In the genomic region with DNA sequence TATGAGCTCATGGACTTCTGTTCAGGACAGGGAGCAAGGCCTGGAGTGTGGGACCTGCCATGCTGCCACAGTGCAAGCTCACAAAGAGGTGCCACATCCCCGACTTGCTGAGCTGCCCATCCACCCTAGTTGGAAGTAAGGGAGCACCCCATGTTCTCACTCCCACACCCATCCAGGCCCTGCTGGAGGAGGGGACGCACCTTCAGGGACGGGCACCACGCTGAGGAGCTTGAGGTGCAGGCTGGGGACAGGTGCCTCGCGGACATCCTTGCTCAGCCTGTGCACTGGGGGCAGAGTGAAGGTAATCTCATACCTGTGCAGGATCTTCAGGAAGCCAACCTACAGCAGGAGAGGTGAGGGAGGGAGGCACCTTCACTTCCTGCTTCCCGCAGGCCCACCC, we compare ENCODE assay signal across 19 cellular contexts. TPM values are rescaled to one million over a fixed set of nuclear protein-coding genes. Genes with fewer than 3 reads are reported as not detected.
DNase-seq lines count a peak whose midpoint lies in the region; ATAC-seq and TF ChIP-seq lines count a peak whose summit lies in the region.
"Had no signal": no experiment of that assay in that cellular context is flagged by ENCODE, and none has a peak within 500 bp of the region (broad histone marks: within the 10 kb centered on the region; RNA-seq: fewer than 3 reads in every experiment).

No MANE protein-coding gene starts in this region.

- no peaks in the 10 kb centered on the region for H3K27me3 ChIP-seq in BLaER1 treated with 17β-estradiol and CSF1 and Interleukin-3, amounts not matched to agents 10 nM and 100 nM
- H3K27me3 ChIP-seq in endodermal cell (ENCODE audit: control insufficient read depth, insufficient read depth, low read length, poor library complexity, severe bottlenecking) (peaks cover 27% of the 10 kb centered on the region), osteoblast (ENCODE audit: insufficient read depth, low read length) (no peaks in the 10 kb centered on the region)

- ATAC-seq in HG03097 (IDR thresholded peaks at IDR 0.05; ENCODE audit: low FRiP score, unreplicated experiment) (no peak), GM21360 (IDR thresholded peaks at IDR 0.05; ENCODE audit: unreplicated experiment) (no peak)
- ATAC-seq: CD8-positive, alpha-beta T cell; GM12878; GM23338; HCT116 had no signal

- H3K9me3 ChIP-seq in BLaER1 treated with 17β-estradiol and CSF1 and Interleukin-3, amounts not matched to agents 10 nM and 100 nM (replicated peaks in 1 of 11), result no peaks in the 10 kb centered on the region
- H3K9me3 ChIP-seq in endodermal cell (ENCODE audit: control insufficient read depth, low read length) (no peaks in the 10 kb centered on the region), osteoblast (ENCODE audit: low read depth, low read length) (no peaks in the 10 kb centered on the region)

- H3K4me3 Mint-ChIP-seq in CD14-positive monocyte (no peak overlapping the region), endodermal cell (no peak overlapping the region)
- H3K4me3 Mint-ChIP-seq: CD8-positive, alpha-beta T cell; GM23338; HFFc6; IgD-negative memory B cell had no signal

- H3K27ac Mint-ChIP-seq in CD14-positive monocyte (peak overlapping the region in 4 of 7 donors; percentile 8 to 72 (median 53)), endodermal cell (no peak overlapping the region)
- H3K27ac Mint-ChIP-seq: CD8-positive, alpha-beta T cell; GM23338; HFFc6; IgD-negative memory B cell had no signal

- H3K27ac ChIP-seq in BLaER1 treated with 17β-estradiol and CSF1 and Interleukin-3, amounts not matched to agents 10 nM and 100 nM, result peak overlapping the region in 6 of 11 experiments; percentile 25 to 75 (median 48); a peak in 7 of 22 replicates
- no peak overlapping the region for H3K27ac ChIP-seq in endodermal cell (ENCODE audit: low read depth, low read length)
- H3K27ac ChIP-seq in osteoblast (ENCODE audit: low read depth, low read length), result no peak overlapping the region

- peak overlapping the region in 1 of 11 experiments; percentile 12; a peak in 2 of 22 replicates for H3K9ac ChIP-seq in BLaER1 treated with 17β-estradiol and CSF1 and Interleukin-3, amounts not matched to agents 10 nM and 100 nM
- no peak overlapping the region for H3K9ac ChIP-seq in endodermal cell (ENCODE audit: extremely low read depth, low read length, poor library complexity, severe bottlenecking)

- H3K4me3 ChIP-seq in BLaER1 treated with 17β-estradiol and CSF1 and Interleukin-3, amounts not matched to agents 10 nM and 100 nM, result no peak overlapping the region
- H3K4me3 ChIP-seq in endodermal cell (ENCODE audit: low read length) (no peak overlapping the region), osteoblast (ENCODE audit: insufficient read depth, low read length) (no peak overlapping the region)
- H3K4me3 ChIP-seq: GM12878, GM23338 had no signal

- H3K36me3 ChIP-seq in BLaER1 treated with 17β-estradiol and CSF1 and Interleukin-3, amounts not matched to agents 10 nM and 100 nM, result peaks cover 76 to 99% (median 82%) of the 10 kb centered on the region in 11 experiments
- H3K36me3 ChIP-seq in endodermal cell (ENCODE audit: control insufficient read depth, insufficient read depth, low read length), result peaks cover 8% of the 10 kb centered on the region
- peaks cover 8% of the 10 kb centered on the region for H3K36me3 ChIP-seq in osteoblast (ENCODE audit: insufficient read depth, low read length)

- intact Hi-C loops in CD14-positive monocyte (cut with micrococcal nuclease), result no loop called here

- H3K4me2 ChIP-seq in BLaER1 treated with 17β-estradiol and CSF1 and Interleukin-3, amounts not matched to agents 10 nM and 100 nM, result no peak overlapping the region
- no peak overlapping the region for H3K4me2 ChIP-seq in osteoblast (ENCODE audit: insufficient read depth, low read length)
- H3K4me2 ChIP-seq: GM23338 had no signal

- no peak for TF ChIP-seq CTCF in CD14-positive monocyte (IDR thresholded peaks at IDR 0.05)
- no peak for TF ChIP-seq CTCF in endodermal cell (conservative IDR thresholded peaks at IDR 0.05)
- TF ChIP-seq CTCF in osteoblast (IDR thresholded peaks at IDR 0.05; ENCODE audit: extremely low read depth, low read depth, low read length), result no peak
- no peak for TF ChIP-seq CTCF in GM20000 (IDR thresholded peaks at IDR 0.05; ENCODE audit: extremely low read depth, missing control alignments)

- H3K36me3 Mint-ChIP-seq in CD14-positive monocyte, result peaks cover 60 to 78% of the 10 kb centered on the region in 2 donors
- peaks cover 11% of the 10 kb centered on the region for H3K36me3 Mint-ChIP-seq in endodermal cell (ENCODE audit: low read depth)
- H3K36me3 Mint-ChIP-seq: IgD-negative memory B cell had no signal

- no peak overlapping the region for H2AFZ ChIP-seq in osteoblast (ENCODE audit: low read length)
- H2AFZ ChIP-seq: GM23338 had no signal

- 91 to 94% methylated on average over 4 to 7 of the region's 7 CpGs for WGBS in endodermal cell (ENCODE audit: insufficient coverage in 1 of 2, insufficient read length in 1 of 2), 2 experiments

- H3K4me1 Mint-ChIP-seq in CD14-positive monocyte (peaks cover 46% of the 10 kb centered on the region), endodermal cell (peaks cover 4% of the 10 kb centered on the region)

- peaks cover 29 to 78% (median 60%) of the 10 kb centered on the region in 10 experiments for H3K4me1 ChIP-seq in BLaER1 treated with 17β-estradiol and CSF1 and Interleukin-3, amounts not matched to agents 10 nM and 100 nM
- no peaks in the 10 kb centered on the region for H3K4me1 ChIP-seq in endodermal cell (ENCODE audit: control insufficient read depth, insufficient read depth, low read length)
- H3K4me1 ChIP-seq in osteoblast (ENCODE audit: insufficient read depth, low read length), result no peaks in the 10 kb centered on the region

- DNase-seq in CD14-positive monocyte (ENCODE audit: low spot score) (no peak), endodermal cell (peak; percentile 24), osteoblast (ENCODE audit: insufficient read length, low spot score, missing footprints) (peak; percentile 62), ACHN (no peak), GM20000 (ENCODE audit: low spot score) (no peak)
- DNase-seq: AML-193; Calu3; CD8-positive, alpha-beta T cell; DMS79 treated with DMSO at 0.1 percent for 48 hours; GF-D8; HFFc6; KBM-7 had no signal

- H4K20me1 ChIP-seq in BLaER1 treated with 17β-estradiol and CSF1 and Interleukin-3, amounts not matched to agents 10 nM and 100 nM, result peaks cover 13 to 92% (median 84%) of the 10 kb centered on the region in 11 experiments; a peak in 21 of 22 replicates
- no peaks in the 10 kb centered on the region for H4K20me1 ChIP-seq in osteoblast (ENCODE audit: insufficient read depth, low read length)

- H3K9me3 Mint-ChIP-seq in CD14-positive monocyte, result no peaks in the 10 kb centered on the region
- H3K9me3 Mint-ChIP-seq in endodermal cell, result no peaks in the 10 kb centered on the region
- H3K9me3 Mint-ChIP-seq: CD8-positive, alpha-beta T cell; HFFc6; IgD-negative memory B cell had no signal

- H3K79me2 ChIP-seq in osteoblast (ENCODE audit: insufficient read depth, low read length), result no peaks in the 10 kb centered on the region

- in situ Hi-C loops in ACHN (cut with HindIII; ENCODE audit: low pct_ligation_motif_present, low pct_unique_long_range_greater_than_20kb, low sequenced_read_pairs), result no loop called here

- H3K27me3 Mint-ChIP-seq in CD14-positive monocyte (ENCODE audit: low read depth in 3 of 3) (peaks cover 0 to 6% (median 0%) of the 10 kb centered on the region in 3 donors), endodermal cell (ENCODE audit: insufficient read depth) (peaks cover 28% of the 10 kb centered on the region)
- H3K27me3 Mint-ChIP-seq: IgD-negative memory B cell had no signal

RNA-seq across cellular contexts. Expression of a gene that starts 12.3 kb away (rescaled TPM):
- 10 to 100 TPM; 59.6 to 68.5 TPM for polyA plus RNA-seq in CD14-positive monocyte
- total RNA-seq in endodermal cell (10 to 100 TPM; 38.8 to 43.3 TPM), osteoblast (15.3 and 18.5 TPM in 2 replicates)
- 55.3 TPM for polyA plus RNA-seq in endodermal cell (2013, experiment 1 of 2)
- polyA plus RNA-seq in endodermal cell (2013, experiment 2 of 2), result 45.3 TPM

RNA-seq across cellular contexts. Expression of a gene that starts 22.8 kb away (rescaled TPM):
- not detected for polyA plus RNA-seq in CD14-positive monocyte
- 1 to 10 TPM; 1.1 to 1.4 TPM for total RNA-seq in endodermal cell
- 1.5 TPM for polyA plus RNA-seq in endodermal cell (2013, experiment 1 of 2)
- polyA plus RNA-seq in endodermal cell (2013, experiment 2 of 2), result 1.1 TPM
- total RNA-seq in osteoblast, result not detected in 2 replicates
- total RNA-seq: Calu3; CD8-positive, alpha-beta T cell; GM12878; HFFc6 had no signal
- polyA plus RNA-seq: IgD-negative memory B cell had no signal

RNA-seq across cellular contexts. Expression of a gene that starts 26.0 kb away (rescaled TPM):
- polyA plus RNA-seq in CD14-positive monocyte, result not detected
- under 1 TPM; 0.35 to 0.44 TPM for total RNA-seq in endodermal cell
- polyA plus RNA-seq in endodermal cell (2013, experiment 1 of 2), result 0.57 TPM
- polyA plus RNA-seq in endodermal cell (2013, experiment 2 of 2), result 0.66 TPM
- under 0.01 TPM in 1 of 2 replicates, not detected in the other for total RNA-seq in osteoblast
- total RNA-seq: GM12878 had no signal
- polyA plus RNA-seq: IgD-negative memory B cell had no signal

RNA-seq across cellular contexts. Expression of a gene that starts 31.3 kb away (rescaled TPM):
- 1 to 10 TPM; 1.1 to 1.4 TPM for polyA plus RNA-seq in CD14-positive monocyte
- total RNA-seq in endodermal cell (10 to 100 TPM; 43.0 to 50.7 TPM), osteoblast (95.5 and 101 TPM in 2 replicates)
- polyA plus RNA-seq in endodermal cell (2013, experiment 1 of 2), result 43.7 TPM
- polyA plus RNA-seq in endodermal cell (2013, experiment 2 of 2), result 43.5 TPM

RNA-seq across cellular contexts. Expression of a gene that starts 40.8 kb away (rescaled TPM):
- polyA plus RNA-seq in CD14-positive monocyte, result 1 to 10 TPM; 3.6 to 4.0 TPM
- total RNA-seq in endodermal cell (10 to 100 TPM; 25.7 to 33.6 TPM), osteoblast (20.6 and 23.5 TPM in 2 replicates)
- 52.9 TPM for polyA plus RNA-seq in endodermal cell (2013, experiment 1 of 2)
- 52.3 TPM for polyA plus RNA-seq in endodermal cell (2013, experiment 2 of 2)

Comparison
In these comparisons a context has a peak if more than half of its experiments do, and no peak if none do; other contexts are left out.
1. H3K27ac ChIP-seq: peak in BLaER1 treated with 17β-estradiol and CSF1 and Interleukin-3, amounts not matched to agents 10 nM and 100 nM (6 of 11); none in endodermal cell (single experiment) and osteoblast (single experiment).
2. DNase-seq: peak in endodermal cell (single experiment) and osteoblast (single experiment); none in CD14-positive monocyte (single experiment), ACHN (single experiment) and GM20000 (single experiment).